21 cellular contexts compared by ENCODE assay signal in genomic region chr15:66573719-66574641, GRCh38. TPM values are rescaled to one million over a fixed set of nuclear protein-coding genes. Genes with fewer than 3 reads are reported as not detected.
A peak's percentile ranks its signal among the peaks of the same experiment; 100 is the strongest.
DNase-seq lines count a peak whose midpoint lies in the region; ATAC-seq, FAIRE-seq and TF ChIP-seq lines count a peak whose summit lies in the region.
"Had no signal": no experiment of that assay in that cellular context is flagged by ENCODE, and none has a peak within 500 bp of the region (broad histone marks: within the 10 kb centered on the region; RNA-seq: fewer than 3 reads in every experiment).

No MANE protein-coding gene starts in this region.

- no peaks in the 10 kb centered on the region for H3K27me3 Mint-ChIP-seq in chondrocyte (ENCODE audit: low read depth)

- no peak overlapping the region for H3K4me3 Mint-ChIP-seq in chondrocyte (ENCODE audit: unreplicated experiment)
- H3K4me3 Mint-ChIP-seq: activated T-helper 1 cell treated with anti-CD3 and anti-CD28 coated beads, Interleukin-12 subunit alpha, Interleukin-12 subunit beta, Interleukin-2, Interleukin-4 antibody, amounts not matched to agents 30 ng/mL and 10 ng/mL and 1 ng/mL, durations not matched to agents 14 hours and 24 hours and 36 hours had no signal

- no peak for TF ChIP-seq POLR2A in GM12892 (IDR thresholded peaks at IDR 0.05; ENCODE audit: low read depth, low read length)

- POLR2A ChIA-PET in AG04449 (lab: Yijun Ruan, JAX) = interaction anchor here (0.8 kb wide), 1 partner anchor 8 kb away, joined by 3 read pairs; the partner anchor contains the start of gene LCTL

- TF ChIP-seq CTCF in AG04449 (IDR thresholded peaks at IDR 0.05; ENCODE audit: insufficient read depth, low read length, missing control alignments) (no peak), chondrocyte (IDR thresholded peaks at IDR 0.05) (no peak), kidney (IDR thresholded peaks at IDR 0.05; ENCODE audit: borderline replicate concordance, extremely low read depth, insufficient read depth) (no peak)

- intact Hi-C loops in kidney (cut with DNase I) (no loop called here), left colon (cut with DNase I, micrococcal nuclease) (no loop called here)

- no peak overlapping the region for H3K4me3 ChIP-seq in AG04449 (ENCODE audit: low read depth, low read length)
- no peak overlapping the region for H3K4me3 ChIP-seq in kidney (ENCODE audit: low read length in 2 of 2)
- H3K4me3 ChIP-seq: esophagus muscularis mucosa, smooth muscle cell, stomach had no signal

- no peaks in the 10 kb centered on the region for H3K36me3 Mint-ChIP-seq in chondrocyte (ENCODE audit: low read depth)

- H3K9ac ChIP-seq in kidney (ENCODE audit: low read length in 2 of 2) = no peak overlapping the region

- FAIRE-seq in GM12892 (lab: Jason Lieb, UNC) = peak; percentile 27
- FAIRE-seq in kidney (lab: Jason Lieb, UNC) = no peak
- FAIRE-seq: colon, RCC 7860 had no signal

- CTCF ChIA-PET in AG04449 (lab: Yijun Ruan, JAX) = interaction anchor here (1.2 to 9.7 kb wide), 9 partner anchors 7 to 278 kb away, joined by 3 to 88 read pairs (median 4); partner anchors contain the start of genes LCTL and SNAPC5

- H3K36me3 ChIP-seq in kidney (ENCODE audit: control insufficient read depth in 1 of 2, insufficient read depth in 2 of 2, low read length in 2 of 2) = no peaks in the 10 kb centered on the region
- H3K36me3 ChIP-seq: esophagus muscularis mucosa, stomach had no signal

- peaks cover 13% of the 10 kb centered on the region for H3K4me1 Mint-ChIP-seq in chondrocyte (ENCODE audit: low read depth)

- H3K9me3 Mint-ChIP-seq in chondrocyte (ENCODE audit: low read depth) = no peaks in the 10 kb centered on the region
- H3K9me3 Mint-ChIP-seq: activated T-helper 1 cell treated with anti-CD3 and anti-CD28 coated beads, Interleukin-12 subunit alpha, Interleukin-12 subunit beta, Interleukin-2, Interleukin-4 antibody, amounts not matched to agents 30 ng/mL and 10 ng/mL and 1 ng/mL, durations not matched to agents 14 hours and 24 hours and 36 hours had no signal

- H3K9me3 ChIP-seq in kidney (ENCODE audit: control insufficient read depth in 1 of 2, low read length in 2 of 2) = no peaks in the 10 kb centered on the region
- H3K9me3 ChIP-seq: esophagus muscularis mucosa, stomach had no signal

- peak; percentile 42 for DNase-seq in AG04449 (ENCODE audit: low read depth, low spot score)
- no peak for DNase-seq in GM12892 (ENCODE audit: insufficient read length)
- DNase-seq in chondrocyte (ENCODE audit: low spot score) = peak; percentile 32
- peak; percentile 24 for DNase-seq in kidney
- no peak for DNase-seq in left colon
- DNase-seq: activated CD4-positive, alpha-beta T cell treated with anti-CD3 and anti-CD28 coated beads for 1 hour; DMS 273 treated with DMSO at 0.1 percent for 48 hours; NCI-H2029; occipital lobe; stomach had no signal

- H3K27ac ChIP-seq in kidney (ENCODE audit: low read depth in 2 of 2, low read length in 2 of 2) = no peak overlapping the region
- H3K27ac ChIP-seq: esophagus muscularis mucosa, stomach had no signal

- H3K4me1 ChIP-seq in kidney (ENCODE audit: control insufficient read depth in 1 of 2, insufficient read depth in 1 of 2, low read depth in 1 of 2, low read length in 2 of 2) = no peaks in the 10 kb centered on the region
- H3K4me1 ChIP-seq: stomach had no signal

- ATAC-seq in GM19023 (IDR thresholded peaks at IDR 0.05; ENCODE audit: unreplicated experiment) (no peak), left colon (no peak), HG03039 (IDR thresholded peaks at IDR 0.05; ENCODE audit: unreplicated experiment) (no peak), HG02759 (IDR thresholded peaks at IDR 0.05; ENCODE audit: unreplicated experiment) (no peak)

- H3K27ac Mint-ChIP-seq in chondrocyte (ENCODE audit: unreplicated experiment) = no peak overlapping the region
- H3K27ac Mint-ChIP-seq: activated T-helper 1 cell treated with anti-CD3 and anti-CD28 coated beads, Interleukin-12 subunit alpha, Interleukin-12 subunit beta, Interleukin-2, Interleukin-4 antibody, amounts not matched to agents 30 ng/mL and 10 ng/mL and 1 ng/mL, durations not matched to agents 14 hours and 24 hours and 36 hours had no signal

RNA-seq across cellular contexts. Expression of gene LCTL, which starts 8.2 kb away (rescaled TPM):
- 0.32 TPM for polyA plus RNA-seq in GM12892 (2012; ENCODE audit: missing spikeins)
- total RNA-seq in chondrocyte = 0.31 to 0.50 TPM (median 0.31 TPM) in 3 replicates
- not detected for total RNA-seq in kidney
- not detected for polyA plus RNA-seq in kidney (ENCODE audit: insufficient read depth, low read depth, low replicate concordance)
- total RNA-seq in left colon = not detected
- total RNA-seq: activated T-helper 1 cell treated with anti-CD3 and anti-CD28 coated beads, Interleukin-12 subunit alpha, Interleukin-12 subunit beta, Interleukin-2, Interleukin-4 antibody, amounts not matched to agents 30 ng/mL and 10 ng/mL and 1 ng/mL, durations not matched to agents 14 hours and 24 hours and 36 hours; esophagus muscularis mucosa; MCF 10A; stomach; T-helper 1 cell treated with Interleukin-12 subunit alpha and Interleukin-12 subunit beta and Interleukin-4 antibody, amounts not matched to agents 30 ng/mL and 1 ng/mL, for 36 hours had no signal
- polyA plus RNA-seq: adipose tissue, stomach had no signal

Comparison
In these comparisons a context has a peak if more than half of its experiments do, and no peak if none do; other contexts are left out.
1. DNase-seq: peak in AG04449 (single experiment), chondrocyte (single experiment) and kidney (single experiment); none in GM12892 (single experiment) and left colon (0 of 2).